In genomic region chr13:28324181-28324789, GRCh38 we compare ENCODE assay signal across 8 cellular contexts.
A peak's percentile ranks its signal among the peaks of the same experiment; 100 is the strongest.
DNase-seq lines count a peak whose midpoint lies in the region; ATAC-seq and TF ChIP-seq lines count a peak whose summit lies in the region.

No MANE protein-coding gene starts in this region.

- intact Hi-C loops in naive thymus-derived CD4-positive, alpha-beta T cell (cut with micrococcal nuclease) = loop anchor here (1.0 to 2.0 kb wide), 5 partner anchors 259 to 472 kb away; partner anchors contain the start of gene POMP (in 1 of the 2)

- H3K27me3 ChIP-seq in naive thymus-derived CD4-positive, alpha-beta T cell (ENCODE audit: control insufficient read depth in 2 of 2, insufficient read depth in 2 of 2, low read length in 2 of 2) = no peaks in the 10 kb centered on the region
- peaks cover 0 to 3% (median 0%) of the 10 kb centered on the region in 5 donors for H3K27me3 ChIP-seq in subcutaneous abdominal adipose tissue (ENCODE audit: control insufficient read depth in 5 of 5, insufficient read depth in 4 of 5, low read length in 5 of 5)

- POLR2A ChIA-PET in naive thymus-derived CD4-positive, alpha-beta T cell (lab: Charles Lee) = no interaction called here

- DNase-seq in EH (ENCODE audit: low read depth) = peak; percentile 84
- DNase-seq in HFF-Myc (ENCODE audit: extremely low read depth, low read depth) = no peak
- peak; percentile 65 for DNase-seq in NOMO-1 treated with dmso at 0.1 percent for 144 hours (lab: John Stamatoyannopoulos, UW; ENCODE audit: unreplicated experiment)
- peak in 2 of 3 experiments; percentile 4 to 8 for DNase-seq in activated CD8-positive, alpha-beta memory T cell treated with anti-CD3 and anti-CD28 coated beads for 48 hours (ENCODE audit: low read depth in 2 of 3, low spot score in 2 of 3)
- DNase-seq in epithelial cell of proximal tubule (ENCODE audit: low read depth) = no peak
- DNase-seq in naive thymus-derived CD4-positive, alpha-beta T cell = peak; percentile 14 to 60 (median 51)

- H3K4me3 Mint-ChIP-seq in naive thymus-derived CD4-positive, alpha-beta T cell = no peak overlapping the region

- no peaks in the 10 kb centered on the region for H3K4me1 ChIP-seq in naive thymus-derived CD4-positive, alpha-beta T cell (ENCODE audit: control insufficient read depth in 2 of 2, insufficient read depth in 2 of 2, low read length in 2 of 2)
- peaks cover 0 to 39% (median 11%) of the 10 kb centered on the region in 5 donors for H3K4me1 ChIP-seq in subcutaneous abdominal adipose tissue (ENCODE audit: control insufficient read depth in 5 of 5, insufficient read depth in 5 of 5, low read length in 5 of 5)

- H3K27ac Mint-ChIP-seq in naive thymus-derived CD4-positive, alpha-beta T cell = no peak overlapping the region

- H3K9me3 Mint-ChIP-seq in naive thymus-derived CD4-positive, alpha-beta T cell = peaks cover 0 to 2% (median 0%) of the 10 kb centered on the region in 11 donors

- no peaks in the 10 kb centered on the region for H3K36me3 ChIP-seq in naive thymus-derived CD4-positive, alpha-beta T cell (ENCODE audit: control insufficient read depth in 2 of 3, insufficient read depth in 3 of 3, low read length in 3 of 3)
- no peaks in the 10 kb centered on the region for H3K36me3 ChIP-seq in subcutaneous abdominal adipose tissue (ENCODE audit: control insufficient read depth in 5 of 5, insufficient read depth in 5 of 5, low read length in 5 of 5)

- H3K27me3 Mint-ChIP-seq in naive thymus-derived CD4-positive, alpha-beta T cell = peaks cover 0 to 6% (median 0%) of the 10 kb centered on the region in 5 donors

- H3K4me3 ChIP-seq in HFF-Myc (replicated peaks; ENCODE audit: low read depth, low read length) (no peak overlapping the region), epithelial cell of proximal tubule (ENCODE audit: low read depth, low read length) (no peak overlapping the region), subcutaneous abdominal adipose tissue (ENCODE audit: low read depth in 1 of 5, low read length in 5 of 5) (no peak overlapping the region)
- H3K4me3 ChIP-seq in naive thymus-derived CD4-positive, alpha-beta T cell (ENCODE audit: low read length) = no peak overlapping the region

- CTCF ChIA-PET in naive thymus-derived CD4-positive, alpha-beta T cell (lab: Charles Lee) = interaction anchor here (0.8 to 3.6 kb wide), 3 partner anchors 9 to 472 kb away, joined by 3 to 16 read pairs (median 5); no protein-coding TSS in a partner anchor

- H3K9ac ChIP-seq in subcutaneous abdominal adipose tissue (ENCODE audit: low read length in 5 of 5) = no peak overlapping the region

- peak; percentile 86 for ATAC-seq in naive thymus-derived CD4-positive, alpha-beta T cell
- no peak for ATAC-seq in GM18505 (IDR thresholded peaks at IDR 0.05; ENCODE audit: unreplicated experiment)

- peaks cover 0 to 5% (median 0%) of the 10 kb centered on the region in 7 donors for H3K4me1 Mint-ChIP-seq in naive thymus-derived CD4-positive, alpha-beta T cell

- H3K36me3 Mint-ChIP-seq in naive thymus-derived CD4-positive, alpha-beta T cell = no peaks in the 10 kb centered on the region

- H3K9me3 ChIP-seq in naive thymus-derived CD4-positive, alpha-beta T cell (ENCODE audit: control insufficient read depth in 2 of 3, low read length in 3 of 3) = no peaks in the 10 kb centered on the region
- no peaks in the 10 kb centered on the region for H3K9me3 ChIP-seq in subcutaneous abdominal adipose tissue (ENCODE audit: control insufficient read depth in 5 of 5, low read length in 5 of 5)

- no peak overlapping the region for H3K27ac ChIP-seq in naive thymus-derived CD4-positive, alpha-beta T cell (ENCODE audit: low read depth, low read length)
- peak overlapping the region; percentile 47 for H3K27ac ChIP-seq in subcutaneous abdominal adipose tissue (ENCODE audit: low read depth, low read length)

- TF ChIP-seq POLR2A in GM18505 (IDR thresholded peaks at IDR 0.05; ENCODE audit: borderline replicate concordance, extremely low read depth, insufficient read depth, insufficient read length) = no peak

- TF ChIP-seq CTCF in HFF-Myc (IDR thresholded peaks at IDR 0.05; ENCODE audit: low read depth, low read length, missing control alignments) (peak; percentile 90), epithelial cell of proximal tubule (conservative IDR thresholded peaks at IDR 0.05; ENCODE audit: low read depth, low read length) (peak; percentile 94)

Comparison
In these comparisons a context has a peak if more than half of its experiments do, and no peak if none do; other contexts are left out.
1. DNase-seq: peak in EH (single experiment), NOMO-1 treated with dmso at 0.1 percent for 144 hours (single experiment), activated CD8-positive, alpha-beta memory T cell treated with anti-CD3 and anti-CD28 coated beads for 48 hours (2 of 3) and naive thymus-derived CD4-positive, alpha-beta T cell (9 of 9); none in HFF-Myc (single experiment) and epithelial cell of proximal tubule (single experiment).